ENCODE assay signal across 20 cellular contexts in the genomic region with DNA sequence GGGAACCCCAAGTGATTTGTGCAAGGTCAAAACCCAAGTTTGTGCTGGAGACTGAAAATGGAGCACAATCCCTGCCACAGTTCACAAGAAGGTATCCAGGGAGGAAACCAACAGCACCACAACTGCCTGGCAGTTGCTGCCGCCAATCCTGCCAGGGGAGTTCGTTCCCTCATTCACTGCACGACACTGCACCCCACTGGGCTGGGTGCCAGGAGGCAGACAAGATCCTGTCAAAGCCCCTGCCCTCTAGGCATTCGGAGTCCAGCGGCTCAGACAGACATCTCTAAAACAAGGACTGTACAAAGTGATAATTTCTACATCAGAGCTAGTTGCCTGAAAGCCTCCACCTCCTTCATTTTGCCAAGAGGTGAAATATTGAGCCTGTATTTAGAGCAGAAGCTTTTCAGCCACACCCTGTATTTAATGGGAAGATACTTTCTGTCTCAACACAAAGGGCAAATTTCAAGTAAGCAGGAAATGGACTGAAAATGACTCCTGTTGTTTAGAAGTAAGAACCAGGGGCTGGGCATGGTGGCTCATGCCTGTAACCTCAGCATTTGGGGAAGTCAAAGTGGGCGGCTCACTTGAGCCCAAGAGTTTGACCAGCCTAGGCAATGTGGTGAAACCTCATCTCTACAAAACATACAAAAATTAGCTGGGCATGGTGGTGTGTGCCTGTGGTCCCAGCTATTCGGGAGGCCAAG.
DNase-seq lines count a peak whose midpoint lies in the region; ATAC-seq and TF ChIP-seq lines count a peak whose summit lies in the region.
"Had no signal": no experiment of that assay in that cellular context is flagged by ENCODE, and none has a peak within 500 bp of the region (broad histone marks: within the 10 kb centered on the region; RNA-seq: fewer than 3 reads in every experiment).

No MANE protein-coding gene starts in this region.

- H3K4me1 ChIP-seq in right cardiac atrium (ENCODE audit: control insufficient read depth, insufficient read depth, low read length), result peaks cover 3% of the 10 kb centered on the region
- H3K4me1 ChIP-seq in lower lobe of right lung, result no peaks in the 10 kb centered on the region

- no peak for TF ChIP-seq CTCF in lower lobe of right lung (IDR thresholded peaks at IDR 0.05)
- TF ChIP-seq CTCF in foreskin fibroblast (IDR thresholded peaks at IDR 0.05; ENCODE audit: low read depth, low read length), result no peak

- no peak overlapping the region for H3K27ac ChIP-seq in right cardiac atrium (ENCODE audit: low read length)
- peak overlapping the region; percentile 36 for H3K27ac ChIP-seq in lower lobe of right lung
- H3K27ac ChIP-seq: HL-60 had no signal

- 59% methylated on average over 7 of the region's 7 CpGs for WGBS in right cardiac atrium

- H3K9me3 Mint-ChIP-seq in stimulated activated memory B cell treated with anti-CD40 and anti-IgM and Interleukin-4, amounts not matched to agents 10 μg/mL and 1 μg/mL and 100 μg/mL, for 72 hours, result no peaks in the 10 kb centered on the region
- H3K9me3 Mint-ChIP-seq: H9 had no signal

- H3K27ac Mint-ChIP-seq in stimulated activated memory B cell treated with anti-CD40 and anti-IgM and Interleukin-4, amounts not matched to agents 10 μg/mL and 1 μg/mL and 100 μg/mL, for 72 hours, result no peak overlapping the region
- H3K27ac Mint-ChIP-seq: H9 had no signal

- no peaks in the 10 kb centered on the region for H3K36me3 Mint-ChIP-seq in stimulated activated memory B cell treated with anti-CD40 and anti-IgM and Interleukin-4, amounts not matched to agents 10 μg/mL and 1 μg/mL and 100 μg/mL, for 72 hours

- H3K9me3 ChIP-seq in right cardiac atrium (ENCODE audit: control insufficient read depth, low read length) (no peaks in the 10 kb centered on the region), lower lobe of right lung (no peaks in the 10 kb centered on the region)

- no peak overlapping the region for H3K4me3 Mint-ChIP-seq in stimulated activated memory B cell treated with anti-CD40 and anti-IgM and Interleukin-4, amounts not matched to agents 10 μg/mL and 1 μg/mL and 100 μg/mL, for 72 hours
- H3K4me3 Mint-ChIP-seq: H9 had no signal

- no peaks in the 10 kb centered on the region for H3K27me3 Mint-ChIP-seq in stimulated activated memory B cell treated with anti-CD40 and anti-IgM and Interleukin-4, amounts not matched to agents 10 μg/mL and 1 μg/mL and 100 μg/mL, for 72 hours

- H3K4me3 ChIP-seq in right cardiac atrium (ENCODE audit: low read length), result no peak overlapping the region
- no peak overlapping the region for H3K4me3 ChIP-seq in lower lobe of right lung
- no peak overlapping the region for H3K4me3 ChIP-seq in foreskin fibroblast (ENCODE audit: low read depth in 1 of 2, low read length in 2 of 2)
- H3K4me3 ChIP-seq: K562 had no signal

- no peaks in the 10 kb centered on the region for H3K4me1 Mint-ChIP-seq in stimulated activated memory B cell treated with anti-CD40 and anti-IgM and Interleukin-4, amounts not matched to agents 10 μg/mL and 1 μg/mL and 100 μg/mL, for 72 hours
- H3K4me1 Mint-ChIP-seq: H9 had no signal

- H3K36me3 ChIP-seq in lower lobe of right lung, result no peaks in the 10 kb centered on the region

- intact Hi-C loops in right cardiac atrium (cut with DNase I), result no loop called here
- intact Hi-C loops in cardiac septum (cut with DNase I), result no loop called here
- intact Hi-C loops in lower lobe of right lung (cut with DNase I), result no loop called here

- ATAC-seq in right cardiac atrium (peak in 1 of 2 donors; percentile 36), lower lobe of right lung (peak; percentile 68 to 83), GM21515 (IDR thresholded peaks at IDR 0.05; ENCODE audit: unreplicated experiment) (no peak)
- no peak for ATAC-seq in stimulated activated memory B cell treated with anti-CD40 and anti-IgM and Interleukin-4, amounts not matched to agents 10 μg/mL and 1 μg/mL and 100 μg/mL, for 72 hours
- ATAC-seq: K562; stimulated activated naive CD8-positive, alpha-beta T cell treated with anti-CD3 and anti-CD28 coated beads, Interleukin-15, Interleukin-2, amounts not matched to agents 100 U/mL and 50 U/mL, for 24 hours had no signal

- H3K27me3 ChIP-seq in right cardiac atrium (ENCODE audit: control insufficient read depth, insufficient read depth), result no peaks in the 10 kb centered on the region
- H3K27me3 ChIP-seq in lower lobe of right lung (ENCODE audit: low read depth), result no peaks in the 10 kb centered on the region

- DNase-seq in right cardiac atrium (peak; percentile 23 to 66 (median 64)), cardiac septum (ENCODE audit: low spot score) (no peak), RPMI7951 (ENCODE audit: low read depth) (peak; percentile 60), lower lobe of right lung (peak; percentile 73), NK-92 (lab: John Stamatoyannopoulos, UW; ENCODE audit: unreplicated experiment) (no peak), foreskin fibroblast (no peak)
- DNase-seq: activated effector memory CD4-positive, alpha-beta T cell treated with anti-CD3 and anti-CD28 coated beads, Interleukin-2, amount 50 U/mL, for 16 hours; amniotic stem cell; DMS53; foreskin melanocyte; H9; NCI-H1092 treated with DMSO at 0.1 percent for 48 hours; NCI-H510A; posterior cingulate gyrus; stimulated activated naive CD8-positive, alpha-beta T cell treated with anti-CD3 and anti-CD28 coated beads, Interleukin-15, Interleukin-2, amounts not matched to agents 100 U/mL and 50 U/mL, for 24 hours; T-helper 1 cell had no signal

Comparison
In these comparisons a context has a peak if more than half of its experiments do, and no peak if none do; other contexts are left out.
1. DNase-seq: peak in right cardiac atrium (3 of 3), RPMI7951 (single experiment) and lower lobe of right lung (single experiment); none in cardiac septum (single experiment), NK-92 (single experiment) and foreskin fibroblast (0 of 2).
2. ATAC-seq: peak in lower lobe of right lung (2 of 2); none in stimulated activated memory B cell treated with anti-CD40 and anti-IgM and Interleukin-4, amounts not matched to agents 10 μg/mL and 1 μg/mL and 100 μg/mL, for 72 hours (single experiment) and GM21515 (single experiment).